In genomic region chr13:85719749-85720148, GRCh38 we compare ENCODE assay signal across 31 cellular contexts.
"Had no signal": no experiment of that assay in that cellular context is flagged by ENCODE, and none has a peak within 500 bp of the region (broad histone marks: within the 10 kb centered on the region; RNA-seq: fewer than 3 reads in every experiment).

No MANE protein-coding gene starts in this region.

- H3K27me3 ChIP-seq: adrenal gland, body of pancreas, esophagus muscularis mucosa, foreskin keratinocyte, gastrocnemius medialis, heart left ventricle had no signal

- H3K27ac Mint-ChIP-seq: activated CD4-positive, alpha-beta memory T cell treated with anti-CD3 and anti-CD28 coated beads, Interleukin-2, amount 10 ng/mL, durations not matched to agents 7 days and 5 days; activated CD4-positive, alpha-beta T cell treated with anti-CD3 and anti-CD28 coated beads, Interleukin-2, amount 10 ng/mL, durations not matched to agents 7 days and 5 days; activated naive CD4-positive, alpha-beta T cell treated with anti-CD3 and anti-CD28 coated beads for 36 hours; activated naive CD4-positive, alpha-beta T cell treated with anti-CD3 and anti-CD28 coated beads, Interleukin-2, amount 50 U/mL, for 24 hours; activated naive CD8-positive, alpha-beta T cell treated with anti-CD3 and anti-CD28 coated beads for 36 hours; activated naive CD8-positive, alpha-beta T cell treated with anti-CD3 and anti-CD28 coated beads, Interleukin-2, amount 50 U/mL, for 24 hours; activated T-cell treated with anti-CD3 and anti-CD28 coated beads, Interleukin-2, amount 50 U/mL, for 24 hours; activated T-helper 17 cell treated with anti-CD3 and anti-CD28 coated beads, Interleukin-2, amount 50 U/mL, for 72 hours; effector memory CD8-positive, alpha-beta T cell had no signal

- H3K4me3 Mint-ChIP-seq: activated CD4-positive, alpha-beta memory T cell treated with anti-CD3 and anti-CD28 coated beads, Interleukin-2, amount 10 ng/mL, durations not matched to agents 7 days and 5 days; activated CD4-positive, alpha-beta T cell treated with anti-CD3 and anti-CD28 coated beads, Interleukin-2, amount 10 ng/mL, durations not matched to agents 7 days and 5 days; activated naive CD4-positive, alpha-beta T cell treated with anti-CD3 and anti-CD28 coated beads for 36 hours; activated naive CD4-positive, alpha-beta T cell treated with anti-CD3 and anti-CD28 coated beads, Interleukin-2, amount 50 U/mL, for 24 hours; activated naive CD8-positive, alpha-beta T cell treated with anti-CD3 and anti-CD28 coated beads for 36 hours; activated naive CD8-positive, alpha-beta T cell treated with anti-CD3 and anti-CD28 coated beads, Interleukin-2, amount 50 U/mL, for 24 hours; activated T-cell treated with anti-CD3 and anti-CD28 coated beads, Interleukin-2, amount 50 U/mL, for 24 hours; activated T-helper 17 cell treated with anti-CD3 and anti-CD28 coated beads, Interleukin-2, amount 50 U/mL, for 72 hours; effector memory CD8-positive, alpha-beta T cell; WTC11 had no signal

- H3K27ac ChIP-seq: adrenal gland, body of pancreas, esophagus muscularis mucosa, foreskin keratinocyte, gastrocnemius medialis, heart left ventricle had no signal

- DNase-seq: activated CD4-positive, alpha-beta memory T cell treated with anti-CD3 and anti-CD28 coated beads, Interleukin-2, amount 10 ng/mL, durations not matched to agents 7 days and 5 days; activated CD4-positive, alpha-beta T cell treated with anti-CD3 and anti-CD28 coated beads for 1 hour; activated CD4-positive, alpha-beta T cell treated with anti-CD3 and anti-CD28 coated beads for 4 hours; activated CD4-positive, alpha-beta T cell treated with anti-CD3 and anti-CD28 coated beads, Interleukin-2, amount 10 ng/mL, durations not matched to agents 7 days and 5 days; activated CD4-positive, alpha-beta T cell treated with anti-CD3 and anti-CD28 coated beads, Interleukin-2, amount 50 U/mL, for 4 hours; activated CD8-positive, alpha-beta memory T cell treated with anti-CD3 and anti-CD28 coated beads, Interleukin-2, amount 50 U/mL, for 48 hours; activated effector memory CD4-positive, alpha-beta T cell treated with anti-CD3 and anti-CD28 coated beads, Interleukin-2, amount 50 U/mL, for 16 hours; activated naive CD4-positive, alpha-beta T cell treated with anti-CD3 and anti-CD28 coated beads for 36 hours; activated naive CD8-positive, alpha-beta T cell treated with anti-CD3 and anti-CD28 coated beads for 36 hours; activated naive CD8-positive, alpha-beta T cell treated with anti-CD3 and anti-CD28 coated beads, Interleukin-2, amount 50 U/mL, for 24 hours; activated T-cell treated with anti-CD3 and anti-CD28 coated beads for 4 hours; activated T-cell treated with anti-CD3 and anti-CD28 coated beads, Interleukin-2, amount 50 U/mL, for 24 hours; adrenal gland; amygdala; aorta; body of pancreas; caudate nucleus; cortex of kidney; dermis blood vessel endothelial cell; effector CD4-positive, alpha-beta T cell; effector memory CD8-positive, alpha-beta T cell; erythroblast; foreskin keratinocyte; gastrocnemius medialis; glutamatergic neuron; heart left ventricle; T-helper 2 cell had no signal

- H3K27me3 Mint-ChIP-seq: activated CD4-positive, alpha-beta memory T cell treated with anti-CD3 and anti-CD28 coated beads, Interleukin-2, amount 10 ng/mL, durations not matched to agents 7 days and 5 days; activated CD4-positive, alpha-beta T cell treated with anti-CD3 and anti-CD28 coated beads, Interleukin-2, amount 10 ng/mL, durations not matched to agents 7 days and 5 days; activated naive CD4-positive, alpha-beta T cell treated with anti-CD3 and anti-CD28 coated beads, Interleukin-2, amount 50 U/mL, for 24 hours; activated naive CD8-positive, alpha-beta T cell treated with anti-CD3 and anti-CD28 coated beads for 36 hours; activated naive CD8-positive, alpha-beta T cell treated with anti-CD3 and anti-CD28 coated beads, Interleukin-2, amount 50 U/mL, for 24 hours; activated T-cell treated with anti-CD3 and anti-CD28 coated beads, Interleukin-2, amount 50 U/mL, for 24 hours; activated T-helper 17 cell treated with anti-CD3 and anti-CD28 coated beads, Interleukin-2, amount 50 U/mL, for 72 hours; effector memory CD8-positive, alpha-beta T cell had no signal

- H3K9me3 Mint-ChIP-seq: activated CD4-positive, alpha-beta memory T cell treated with anti-CD3 and anti-CD28 coated beads, Interleukin-2, amount 10 ng/mL, durations not matched to agents 7 days and 5 days; activated CD4-positive, alpha-beta T cell treated with anti-CD3 and anti-CD28 coated beads, Interleukin-2, amount 10 ng/mL, durations not matched to agents 7 days and 5 days; activated naive CD4-positive, alpha-beta T cell treated with anti-CD3 and anti-CD28 coated beads for 36 hours; activated naive CD8-positive, alpha-beta T cell treated with anti-CD3 and anti-CD28 coated beads for 36 hours; activated naive CD8-positive, alpha-beta T cell treated with anti-CD3 and anti-CD28 coated beads, Interleukin-2, amount 50 U/mL, for 24 hours; WTC11 had no signal

- H3K36me3 Mint-ChIP-seq: activated naive CD4-positive, alpha-beta T cell treated with anti-CD3 and anti-CD28 coated beads, Interleukin-2, amount 50 U/mL, for 24 hours; activated naive CD8-positive, alpha-beta T cell treated with anti-CD3 and anti-CD28 coated beads for 36 hours; WTC11 had no signal

- H3K4me3 ChIP-seq: adrenal gland, body of pancreas, esophagus muscularis mucosa, gastrocnemius medialis, heart left ventricle had no signal

- H3K4me1 Mint-ChIP-seq: activated CD4-positive, alpha-beta memory T cell treated with anti-CD3 and anti-CD28 coated beads, Interleukin-2, amount 10 ng/mL, durations not matched to agents 7 days and 5 days; activated CD4-positive, alpha-beta T cell treated with anti-CD3 and anti-CD28 coated beads, Interleukin-2, amount 10 ng/mL, durations not matched to agents 7 days and 5 days; activated naive CD4-positive, alpha-beta T cell treated with anti-CD3 and anti-CD28 coated beads, Interleukin-2, amount 50 U/mL, for 24 hours; activated naive CD8-positive, alpha-beta T cell treated with anti-CD3 and anti-CD28 coated beads for 36 hours; activated naive CD8-positive, alpha-beta T cell treated with anti-CD3 and anti-CD28 coated beads, Interleukin-2, amount 50 U/mL, for 24 hours; activated T-helper 17 cell treated with anti-CD3 and anti-CD28 coated beads, Interleukin-2, amount 50 U/mL, for 72 hours had no signal

- ATAC-seq: activated naive CD8-positive, alpha-beta T cell treated with anti-CD3 and anti-CD28 coated beads, Interleukin-2, amount 50 U/mL, for 24 hours; activated T-helper 17 cell treated with anti-CD3 and anti-CD28 coated beads, Interleukin-2, amount 50 U/mL, for 72 hours; body of pancreas; effector memory CD8-positive, alpha-beta T cell; foreskin keratinocyte; gastrocnemius medialis; heart left ventricle; WTC11 had no signal

- H3K4me1 ChIP-seq: adrenal gland, body of pancreas, esophagus muscularis mucosa, foreskin keratinocyte, gastrocnemius medialis, heart left ventricle had no signal

- H3K36me3 ChIP-seq: adrenal gland, esophagus muscularis mucosa, gastrocnemius medialis, heart left ventricle had no signal

- H3K9me3 ChIP-seq: adrenal gland, body of pancreas, esophagus muscularis mucosa, gastrocnemius medialis, heart left ventricle had no signal
